Comparison of ENCODE assay signal across 8 cellular contexts in genomic region chr22:39318507-39319283, GRCh38. TPM values are rescaled to one million over a fixed set of nuclear protein-coding genes. Genes with fewer than 3 reads are reported as not detected.
DNase-seq lines count a peak whose midpoint lies in the region; ATAC-seq and TF ChIP-seq lines count a peak whose summit lies in the region.

No MANE protein-coding gene starts in this region.

- TF ChIP-seq POLR2A in uterus (IDR thresholded peaks at IDR 0.05) = no peak

- H3K4me3 ChIP-seq in AG09309 (ENCODE audit: control insufficient read depth, low read depth, low read length) (peak overlapping the region; percentile 55), mesodermal cell (ENCODE audit: extremely low read depth, insufficient read depth, low read length, poor library complexity, severe bottlenecking) (peak overlapping the region; percentile 92), uterus (peak overlapping the region; percentile 60 to 63)

- H3K27ac ChIP-seq in mesodermal cell (ENCODE audit: low read depth, low read length, severe bottlenecking) (peak overlapping the region; percentile 99), uterus (peak overlapping the region; percentile 94 to 96)

- intact Hi-C loops in uterus (cut with DNase I; ENCODE audit: low total_unique reads) = loop anchor here (5.0 kb wide), 1 partner anchor 166 kb away; the partner anchor contains the start of gene CBX7

- H3K27me3 ChIP-seq in uterus = no peaks in the 10 kb centered on the region

- DNase-seq in AG09309 (ENCODE audit: low read depth) (no peak), RKO (ENCODE audit: low spot score) (peak; percentile 58), dermis blood vessel endothelial cell (peak; percentile 56), uterus (no peak), NCI-H1694 treated with DMSO at 0.1 percent for 48 hours (lab: John Stamatoyannopoulos, UW) (no peak), KG1 (lab: John Stamatoyannopoulos, UW) (no peak)

- H3K36me3 ChIP-seq in mesodermal cell (ENCODE audit: control insufficient read depth, insufficient read depth, low read length) (peaks cover 55% of the 10 kb centered on the region), uterus (no peaks in the 10 kb centered on the region)

- ATAC-seq in GM21619 (IDR thresholded peaks at IDR 0.05; ENCODE audit: unreplicated experiment) = peak; percentile 17

- 1% methylated on average over 14 to 15 of the region's 26 CpGs for WGBS in mesodermal cell (ENCODE audit: insufficient coverage in 2 of 2), 2 experiments

- no peak for TF ChIP-seq CTCF in AG09309 (IDR thresholded peaks at IDR 0.05; ENCODE audit: control insufficient read depth, insufficient read depth, low read depth, low read length, missing control alignments)
- TF ChIP-seq CTCF in uterus (IDR thresholded peaks at IDR 0.05) = no peak

- no peaks in the 10 kb centered on the region for H3K9me3 ChIP-seq in mesodermal cell (ENCODE audit: control insufficient read depth, low read length)
- H3K9me3 ChIP-seq in uterus = no peaks in the 10 kb centered on the region

- H3K4me1 ChIP-seq in mesodermal cell (ENCODE audit: control insufficient read depth, insufficient read depth, low read length, poor library complexity, severe bottlenecking) (peaks cover 25% of the 10 kb centered on the region), uterus (peaks cover 0 to 24% of the 10 kb centered on the region in 2 donors)

RNA-seq across cellular contexts. Expression of gene RPL3, which starts 0.7 kb away (rescaled TPM):
- total RNA-seq in dermis blood vessel endothelial cell = 2,901 and 3,143 TPM in 2 replicates
- 2,523 TPM for polyA plus RNA-seq in mesodermal cell (2013, experiment 1 of 2)
- 2,399 TPM for polyA plus RNA-seq in mesodermal cell (2013, experiment 2 of 2)
- total RNA-seq in uterus = 1,000 to 10,000 TPM; 1,498 to 2,840 (median 2,333) TPM

RNA-seq across cellular contexts. Expression of gene SYNGR1, which starts 31.1 kb away (rescaled TPM):
- total RNA-seq in dermis blood vessel endothelial cell (0.98 and 1.0 TPM in 2 replicates), uterus (10 to 100 TPM; 12.9 to 57.9 (median 35.4) TPM)
- polyA plus RNA-seq in mesodermal cell (2013, experiment 1 of 2) = 37.9 TPM
- 29.3 TPM for polyA plus RNA-seq in mesodermal cell (2013, experiment 2 of 2)

Comparison
In these comparisons a context has a peak if more than half of its experiments do, and no peak if none do; other contexts are left out.
1. DNase-seq: peak in RKO (single experiment) and dermis blood vessel endothelial cell (single experiment); none in AG09309 (single experiment), uterus (0 of 2), NCI-H1694 treated with DMSO at 0.1 percent for 48 hours (single experiment) and KG1 (single experiment).
2. Peak in every context shown above with its lines, with median percentiles within 50 percentile points of each other: H3K4me3 ChIP-seq.